Comparison of ENCODE assay signal across 8 cellular contexts in genomic region chr1:210342986-210343780, GRCh38. TPM values are rescaled to one million over a fixed set of nuclear protein-coding genes. Genes with fewer than 3 reads are reported as not detected.
DNase-seq lines count a peak whose midpoint lies in the region; ATAC-seq, FAIRE-seq and TF ChIP-seq lines count a peak whose summit lies in the region.

No MANE protein-coding gene starts in this region.

- FAIRE-seq in frontal cortex (lab: Jason Lieb, UNC) = no peak

- peak; percentile 69 for ATAC-seq in GM19438 (IDR thresholded peaks at IDR 0.05; ENCODE audit: low read depth, unreplicated experiment)
- ATAC-seq in HG03442 (IDR thresholded peaks at IDR 0.05; ENCODE audit: unreplicated experiment) = peak; percentile 54
- ATAC-seq in gastrocnemius medialis = no peak

- intact Hi-C loops in gastrocnemius medialis (cut with DNase I; ENCODE audit: low total_unique reads) = no loop called here

- TF ChIP-seq POLR2A in gastrocnemius medialis (IDR thresholded peaks at IDR 0.05) = no peak

- no peak overlapping the region for H3K27ac ChIP-seq in effector memory CD4-positive, alpha-beta T cell (ENCODE audit: insufficient read depth, low read length, poor library complexity, severe bottlenecking)
- no peak overlapping the region for H3K27ac ChIP-seq in gastrocnemius medialis

- in situ Hi-C loops in ACHN (cut with HindIII; ENCODE audit: low pct_ligation_motif_present, low pct_unique_long_range_greater_than_20kb, low sequenced_read_pairs) (no loop called here), gastrocnemius medialis (cut with MboI; ENCODE audit: low sequenced_read_pairs in 4 of 4) (no loop called here)

- DNase-seq in ACHN = peak; percentile 76
- no peak for DNase-seq in effector memory CD4-positive, alpha-beta T cell
- DNase-seq in gastrocnemius medialis = no peak
- DNase-seq in SHP77 treated with DMSO at 0.1 percent for 48 hours (lab: John Stamatoyannopoulos, UW) = no peak
- DNase-seq in effector CD4-positive, alpha-beta T cell = no peak
- no peak for DNase-seq in frontal cortex (ENCODE audit: low spot score in 2 of 2)

- peak overlapping the region; percentile 38 for H3K4me3 ChIP-seq in effector memory CD4-positive, alpha-beta T cell (ENCODE audit: insufficient read depth, low read depth, low read length, poor library complexity, severe bottlenecking)
- H3K4me3 ChIP-seq in gastrocnemius medialis = peak overlapping the region; percentile 20 to 41 (median 27)

- no peaks in the 10 kb centered on the region for H3K9me3 ChIP-seq in effector memory CD4-positive, alpha-beta T cell (ENCODE audit: control insufficient read depth, low read length)
- H3K9me3 ChIP-seq in gastrocnemius medialis = no peaks in the 10 kb centered on the region

- no peaks in the 10 kb centered on the region for H3K36me3 ChIP-seq in effector memory CD4-positive, alpha-beta T cell (ENCODE audit: control insufficient read depth, insufficient read depth, low read length)
- no peaks in the 10 kb centered on the region for H3K36me3 ChIP-seq in gastrocnemius medialis

- no peaks in the 10 kb centered on the region for H3K27me3 ChIP-seq in effector memory CD4-positive, alpha-beta T cell (replicated peaks; ENCODE audit: control insufficient read depth, insufficient read depth, low read length, poor library complexity, severe bottlenecking)
- no peaks in the 10 kb centered on the region for H3K27me3 ChIP-seq in gastrocnemius medialis

- TF ChIP-seq CTCF in gastrocnemius medialis (IDR thresholded peaks at IDR 0.05 in 4 of 5, conservative IDR thresholded peaks at IDR 0.05 in 1 of 5) = no peak

- peaks cover 28% of the 10 kb centered on the region for H3K4me1 ChIP-seq in effector memory CD4-positive, alpha-beta T cell (ENCODE audit: control insufficient read depth, insufficient read depth, low read length, poor library complexity, severe bottlenecking)
- no peaks in the 10 kb centered on the region for H3K4me1 ChIP-seq in gastrocnemius medialis

RNA-seq across cellular contexts. Expression of gene HHAT, which starts 14.5 kb away (rescaled TPM):
- total RNA-seq in gastrocnemius medialis (under 1 TPM in 3 of 4 donors, not detected in 1; 0.31 to 0.33 (median 0.33) TPM), frontal cortex (2.4 TPM)

Comparison
In these comparisons a context has a peak if more than half of its experiments do, and no peak if none do; other contexts are left out.
1. ATAC-seq: peak in GM19438 (single experiment) and HG03442 (single experiment); none in gastrocnemius medialis (0 of 2).